8 cellular contexts compared by ENCODE assay signal in the genomic region with DNA sequence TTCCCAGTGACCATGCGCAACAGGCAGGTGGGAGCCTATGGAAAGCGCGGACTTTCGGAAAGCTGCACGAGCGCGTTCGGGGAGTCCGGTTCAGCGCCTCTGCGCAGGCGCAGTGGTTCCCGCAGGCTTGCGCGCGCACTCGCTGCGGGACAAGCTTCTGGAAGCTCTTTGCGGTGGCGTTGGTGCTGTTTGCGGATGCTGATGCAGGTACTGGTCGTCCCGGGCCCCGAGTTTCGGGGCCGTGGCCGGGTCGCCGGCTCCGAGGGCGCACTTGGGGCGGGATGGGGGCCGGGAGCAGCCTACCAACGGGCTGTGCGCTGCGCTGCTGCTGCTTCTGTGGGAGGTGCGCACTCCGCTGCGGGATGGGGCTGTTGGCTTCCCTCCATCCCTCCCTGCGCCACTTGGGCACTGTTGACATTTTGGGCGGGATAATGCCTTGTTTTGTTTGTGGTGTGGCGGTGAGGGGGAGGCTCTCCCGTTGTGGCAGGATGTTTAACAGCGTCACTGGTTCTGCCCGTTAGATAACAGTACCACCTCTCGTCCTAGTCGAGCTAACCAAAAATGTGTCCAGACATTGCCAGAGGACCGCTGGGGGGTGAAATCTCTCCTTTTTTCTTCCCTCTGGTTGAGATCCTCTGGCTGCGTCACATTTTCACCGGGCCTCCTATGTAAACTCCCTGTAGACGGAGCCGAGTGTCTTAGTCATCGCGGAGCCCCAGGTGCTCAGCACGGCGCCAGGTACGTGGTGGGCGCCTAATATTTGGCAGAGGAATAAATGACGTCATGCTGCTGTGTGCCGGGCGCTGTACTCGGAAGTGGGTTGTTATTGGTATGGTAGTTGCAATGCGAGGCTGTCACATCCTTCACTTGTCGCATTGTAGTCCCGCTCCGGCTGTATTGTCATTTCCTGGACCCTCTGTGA. TPM values are rescaled to one million over a fixed set of nuclear protein-coding genes. Genes with fewer than 3 reads are reported as not detected.
DNase-seq lines count a peak whose midpoint lies in the region; ATAC-seq and TF ChIP-seq lines count a peak whose summit lies in the region.

A gene (plus strand): TSS at position 124 of the 922 bp plus-strand sequence. CDS start 2,217 bp downstream, outside the sequence.

- in situ Hi-C loops in brain microvascular endothelial cell (cut with HindIII; ENCODE audit: low pct_ligation_motif_present, low sequenced_read_pairs) = no loop called here

- ATAC-seq in GM18868 (IDR thresholded peaks at IDR 0.05; ENCODE audit: unreplicated experiment) = peak; percentile 58
- ATAC-seq in GM21447 (IDR thresholded peaks at IDR 0.05; ENCODE audit: unreplicated experiment) = no peak

- peak within 1 kb of the TSS; percentile 78 for H3K9ac ChIP-seq in rectal smooth muscle tissue (ENCODE audit: low read length)

- no peak; the same call in 1 of the 2 replicates for TF ChIP-seq CTCF in VCaP (conservative IDR thresholded peaks at IDR 0.05)
- TF ChIP-seq CTCF in brain microvascular endothelial cell (IDR thresholded peaks at IDR 0.05; ENCODE audit: low read depth, low read length, missing control alignments) = no peak

- H3K27me3 ChIP-seq in brain microvascular endothelial cell (replicated peaks) (no peaks in the 10 kb centered on the region), rectal smooth muscle tissue (ENCODE audit: control insufficient read depth, insufficient read depth, low read length) (peaks cover 5% of the 10 kb centered on the region)

- H3K4me3 ChIP-seq in brain microvascular endothelial cell (ENCODE audit: low read depth, low read length) = peak within 1 kb of the TSS; percentile 76
- peak within 1 kb of the TSS; percentile 99 for H3K4me3 ChIP-seq in rectal smooth muscle tissue (ENCODE audit: low read length)

- H3K4me1 ChIP-seq in rectal smooth muscle tissue (ENCODE audit: control insufficient read depth, insufficient read depth, low read length) = peaks cover 5% of the 10 kb centered on the region

- H3K27ac ChIP-seq in VCaP (peak within 1 kb of the TSS; percentile 80), brain microvascular endothelial cell (no peak within 1 kb of the TSS), rectal smooth muscle tissue (ENCODE audit: low read depth, low read length) (peak within 1 kb of the TSS; percentile 67)

- H3K36me3 ChIP-seq in brain microvascular endothelial cell (replicated peaks) (no peaks in the 10 kb centered on the region), rectal smooth muscle tissue (ENCODE audit: control insufficient read depth, insufficient read depth, low read length) (peaks cover 2% of the 10 kb centered on the region)

- DNase-seq in NCI-H1436 treated with DMSO at 0.1 percent for 48 hours (lab: John Stamatoyannopoulos, UW) = peak; percentile 41
- DNase-seq in brain microvascular endothelial cell = peak; percentile 57
- peak; percentile 63 for DNase-seq in iPS DF 19.7 (ENCODE audit: low read depth, low spot score)
- DNase-seq in ureter (ENCODE audit: low spot score) = peak; percentile 67

RNA-seq across cellular contexts. Expression of the gene that starts here (rescaled TPM):
- total RNA-seq in ureter = 19.1 TPM
